Comparison of ENCODE assay signal across 10 cellular contexts in genomic region chr17:40074871-40075215, GRCh38. TPM values are rescaled to one million over a fixed set of nuclear protein-coding genes. Genes with fewer than 3 reads are reported as not detected.
DNase-seq lines count a peak whose midpoint lies in the region; ATAC-seq and TF ChIP-seq lines count a peak whose summit lies in the region.
"Had no signal": no experiment of that assay in that cellular context is flagged by ENCODE, and none has a peak within 500 bp of the region (broad histone marks: within the 10 kb centered on the region; RNA-seq: fewer than 3 reads in every experiment).

No MANE protein-coding gene starts in this region.

- no peak overlapping the region for H3T11ph ChIP-seq in H9 (ENCODE audit: low read length)

- dilution Hi-C loops in IMR-90 (cut with HindIII; ENCODE audit: low sequenced_read_pairs, unreplicated experiment), result no loop called here

- H3K4me1 Mint-ChIP-seq in H9, result peaks cover 38 to 57% of the 10 kb centered on the region in 2 experiments
- peaks cover 69% of the 10 kb centered on the region for H3K4me1 Mint-ChIP-seq in stimulated activated naive CD8-positive, alpha-beta T cell treated with anti-CD3 and anti-CD28 coated beads, Interleukin-15, amount 100 ng/mL, for 72 hours

- no TSS peak for BruUV-seq in IMR-90 (replicated peaks; lab: Mats Ljungman, UMichigan)

- no peak for DNase-seq in IMR-90
- no peak for DNase-seq in lower lobe of right lung
- DNase-seq in substantia nigra (lab: John Stamatoyannopoulos, UW), result no peak
- DNase-seq in KBM-7, result no peak
- DNase-seq in H9, result no peak
- no peak for DNase-seq in stimulated activated naive CD8-positive, alpha-beta T cell treated with anti-CD3 and anti-CD28 coated beads, Interleukin-15, amount 100 ng/mL, for 72 hours

- no peak overlapping the region for H3K27ac Mint-ChIP-seq in H9
- no peak overlapping the region for H3K27ac Mint-ChIP-seq in stimulated activated naive CD8-positive, alpha-beta T cell treated with anti-CD3 and anti-CD28 coated beads, Interleukin-15, amount 100 ng/mL, for 72 hours
- H3K27ac Mint-ChIP-seq: activated CD4-positive, alpha-beta memory T cell treated with anti-CD3 and anti-CD28 coated beads, Interleukin-2, amount 10 ng/mL, durations not matched to agents 7 days and 5 days had no signal

- POLR2A ChIA-PET in IMR-90 (lab: Charles Lee; ENCODE audit: unreplicated experiment), result no interaction called here

- H2BK20ac ChIP-seq in IMR-90 (ENCODE audit: low read depth, low read length), result no peak overlapping the region
- H2BK20ac ChIP-seq in H9 (ENCODE audit: low read depth, low read length, poor library complexity, severe bottlenecking), result no peak overlapping the region

- no peak overlapping the region for H4K8ac ChIP-seq in IMR-90 (ENCODE audit: low read depth in 2 of 2, low read length in 2 of 2)
- no peak overlapping the region for H4K8ac ChIP-seq in H9 (replicated peaks; ENCODE audit: insufficient read length, low read depth, low read length)

- H4K20me1 ChIP-seq in IMR-90 (ENCODE audit: insufficient read depth, low read length), result peaks cover 23% of the 10 kb centered on the region
- no peaks in the 10 kb centered on the region for H4K20me1 ChIP-seq in H9 (ENCODE audit: control insufficient read depth, insufficient read depth, insufficient read length)

- no peaks in the 10 kb centered on the region for H3K79me2 ChIP-seq in H9 (ENCODE audit: insufficient read depth, low read length)

- H3K4me3 ChIP-seq in IMR-90 (ENCODE audit: insufficient read depth, low read depth, low read length) (no peak overlapping the region), lower lobe of right lung (no peak overlapping the region)
- H3K4me3 ChIP-seq: SJCRH30 had no signal

- TF ChIP-seq POLR2A in IMR-90 (IDR thresholded peaks at IDR 0.05; ENCODE audit: low read depth, low read length), result no peak

- peak overlapping the region; percentile 17 for H2AK9ac ChIP-seq in IMR-90 (replicated peaks; ENCODE audit: low read depth, low read length, poor library complexity)

- TF ChIP-seq CTCF in IMR-90 (conservative IDR thresholded peaks at IDR 0.05; ENCODE audit: low read depth, low read length) (no peak), lower lobe of right lung (IDR thresholded peaks at IDR 0.05) (no peak), H9 (conservative IDR thresholded peaks at IDR 0.05) (no peak)

- CTCF ChIA-PET in IMR-90 (lab: Yijun Ruan, JAX), result interaction anchor here (0.6 to 3.0 kb wide), 11 partner anchors 9 to 74 kb away, joined by 3 to 24 read pairs (median 3); partner anchors contain the start of genes MED24 and NR1D1

- H3K56ac ChIP-seq in IMR-90 (ENCODE audit: extremely low read depth, insufficient read depth, low read length) (no peak overlapping the region), H9 (ENCODE audit: insufficient read length, low read depth, low read length) (no peak overlapping the region)

- no peak overlapping the region for H2BK12ac ChIP-seq in H9 (ENCODE audit: insufficient read length, low read depth, low read length)

- 82% methylated on average over 5 of the region's 6 CpGs; no CpG with 5 or more reads in 1 of the 2 experiments for WGBS in IMR-90 (ENCODE audit: extremely low coverage in 2 of 2, insufficient read length in 1 of 2), 2 experiments
- no CpG with 5 or more reads among the region's 6 CpGs for WGBS in H9 (ENCODE audit: extremely low coverage, insufficient read length, low lambda C conversion rate)

- H3K23ac ChIP-seq in IMR-90 (ENCODE audit: low read depth, low read length) (no peak overlapping the region), H9 (ENCODE audit: insufficient read length, low read depth, low read length) (no peak overlapping the region)

- H3K27me3 Mint-ChIP-seq in H9 (ENCODE audit: low read depth), result no peaks in the 10 kb centered on the region; the same call in 1 of the 2 replicates
- no peaks in the 10 kb centered on the region for H3K27me3 Mint-ChIP-seq in stimulated activated naive CD8-positive, alpha-beta T cell treated with anti-CD3 and anti-CD28 coated beads, Interleukin-15, amount 100 ng/mL, for 72 hours
- H3K27me3 Mint-ChIP-seq: activated CD4-positive, alpha-beta memory T cell treated with anti-CD3 and anti-CD28 coated beads, Interleukin-2, amount 10 ng/mL, durations not matched to agents 7 days and 5 days had no signal

- H3K18ac ChIP-seq in IMR-90 (ENCODE audit: low read depth, low read length) (no peak overlapping the region), H9 (ENCODE audit: insufficient read length, low read depth, low read length) (no peak overlapping the region)

- no peak overlapping the region for H2BK15ac ChIP-seq in IMR-90 (ENCODE audit: low read depth, low read length)
- no peak overlapping the region for H2BK15ac ChIP-seq in H9 (ENCODE audit: low read depth, low read length)

- H2AFZ ChIP-seq in IMR-90 (replicated peaks; ENCODE audit: low read length, poor library complexity), result no peak overlapping the region
- H2AFZ ChIP-seq in H9 (ENCODE audit: low read length), result no peak overlapping the region

- H3K79me1 ChIP-seq in IMR-90 (ENCODE audit: low read depth in 1 of 2, low read length in 2 of 2), result peaks cover 15 to 71% of the 10 kb centered on the region in 2 experiments
- no peaks in the 10 kb centered on the region for H3K79me1 ChIP-seq in H9 (ENCODE audit: insufficient read depth, low read depth, low read length, poor library complexity, severe bottlenecking)

- H3K4ac ChIP-seq in IMR-90 (ENCODE audit: low read depth, low read length) (peak overlapping the region; percentile 9; the same call in 1 of the 2 replicates), H9 (ENCODE audit: low read depth, low read length) (no peak overlapping the region)

- H3K36me3 ChIP-seq in IMR-90 (ENCODE audit: control insufficient read depth, insufficient read depth, low read length) (peaks cover 21% of the 10 kb centered on the region), lower lobe of right lung (peaks cover 34% of the 10 kb centered on the region)
- H3K36me3 ChIP-seq: SJCRH30 had no signal

- H3K9ac ChIP-seq in IMR-90 (ENCODE audit: low read depth, low read length), result no peak overlapping the region
- H3K9ac ChIP-seq in H9 (ENCODE audit: extremely low read depth, insufficient read length, low read length), result no peak overlapping the region

- no peak overlapping the region for H3K4me2 ChIP-seq in IMR-90 (ENCODE audit: low read depth, low read length)
- H3K4me2 ChIP-seq in H9 (ENCODE audit: insufficient read depth, insufficient read length, low read length), result no peak overlapping the region

- TF ChIP-seq RAD21 in IMR-90 (IDR thresholded peaks at IDR 0.05; ENCODE audit: low read length), result no peak

- in situ Hi-C loops in IMR-90 (cut with MboI; ENCODE audit: low sequenced_read_pairs), result no loop called here
- in situ Hi-C loops in KBM-7 (cut with MboI; ENCODE audit: low pct_unique_long_range_greater_than_20kb, low sequenced_read_pairs), result no loop called here

- H4K5ac ChIP-seq in IMR-90 (ENCODE audit: low read depth, low read length) (no peak overlapping the region), H9 (ENCODE audit: insufficient read length, low read depth, low read length) (no peak overlapping the region)

- no peak overlapping the region for H3K14ac ChIP-seq in IMR-90 (replicated peaks; ENCODE audit: low read depth, low read length)
- no peak overlapping the region for H3K14ac ChIP-seq in H9 (ENCODE audit: insufficient read depth, low read length)

- H3K23me2 ChIP-seq in H9 (ENCODE audit: insufficient read length, low read depth, low read length, poor library complexity, severe bottlenecking), result no peaks in the 10 kb centered on the region

- intact Hi-C loops in IMR-90 (cut with micrococcal nuclease), result loop anchor here (1.0 kb wide), 1 partner anchor 62 kb away; no protein-coding TSS in a partner anchor
- intact Hi-C loops in lower lobe of right lung (cut with DNase I), result no loop called here

- peaks cover 15% of the 10 kb centered on the region for H3K9me1 ChIP-seq in IMR-90 (ENCODE audit: insufficient read depth, low read length)

- H3K4me3 Mint-ChIP-seq in H9, result no peak overlapping the region
- H3K4me3 Mint-ChIP-seq in stimulated activated naive CD8-positive, alpha-beta T cell treated with anti-CD3 and anti-CD28 coated beads, Interleukin-15, amount 100 ng/mL, for 72 hours, result no peak overlapping the region
- H3K4me3 Mint-ChIP-seq: activated CD4-positive, alpha-beta memory T cell treated with anti-CD3 and anti-CD28 coated beads, Interleukin-2, amount 10 ng/mL, durations not matched to agents 7 days and 5 days had no signal

- H3K27me3 ChIP-seq in IMR-90 (ENCODE audit: control insufficient read depth, insufficient read depth, low read length) (no peaks in the 10 kb centered on the region), lower lobe of right lung (ENCODE audit: low read depth) (no peaks in the 10 kb centered on the region), H9 (ENCODE audit: insufficient read depth, low read length) (no peaks in the 10 kb centered on the region)
- H3K27me3 ChIP-seq: SJCRH30 had no signal

- H4K91ac ChIP-seq in IMR-90 (ENCODE audit: insufficient read depth, low read depth, low read length) (0 out of 2 replicates have a peak overlapping the region, but pooled peaks have one; percentile 37), H9 (ENCODE audit: insufficient read length, low read depth, low read length) (no peak overlapping the region)

- H2BK5ac ChIP-seq in IMR-90 (ENCODE audit: low read depth, low read length, poor library complexity, severe bottlenecking) (no peak overlapping the region), H9 (ENCODE audit: insufficient read length, low read length) (no peak overlapping the region)

- H3K4me1 ChIP-seq in IMR-90 (ENCODE audit: control insufficient read depth, insufficient read depth, low read length) (peaks cover 36% of the 10 kb centered on the region), lower lobe of right lung (peaks cover 70% of the 10 kb centered on the region), H9 (ENCODE audit: insufficient read depth, low read length) (peaks cover 12% of the 10 kb centered on the region; the same call in 1 of the 2 replicates)

- no peak overlapping the region for H2BK120ac ChIP-seq in IMR-90 (ENCODE audit: low read depth, low read length)
- no peak overlapping the region for H2BK120ac ChIP-seq in H9 (ENCODE audit: low read depth, low read length, poor library complexity, severe bottlenecking)

- H3K9me3 ChIP-seq in IMR-90 (ENCODE audit: control insufficient read depth, insufficient read depth, low read length), result no peaks in the 10 kb centered on the region
- no peaks in the 10 kb centered on the region for H3K9me3 ChIP-seq in lower lobe of right lung
- H3K9me3 ChIP-seq in H9 (ENCODE audit: control insufficient read depth, low read depth, low read length), result no peaks in the 10 kb centered on the region
- H3K9me3 ChIP-seq: SJCRH30 had no signal

- peaks cover 0 to 7% (median 4%) of the 10 kb centered on the region in 3 experiments; a peak in 3 of 7 replicates for H3K36me3 Mint-ChIP-seq in H9 (ENCODE audit: insufficient read depth in 1 of 3, low read depth in 3 of 3)

- no peak for ATAC-seq in IMR-90 (ENCODE audit: low read depth)
- no peak for ATAC-seq in lower lobe of right lung
- ATAC-seq in HG03460 (IDR thresholded peaks at IDR 0.05; ENCODE audit: unreplicated experiment), result no peak
- no peak for ATAC-seq in stimulated activated naive CD8-positive, alpha-beta T cell treated with anti-CD3 and anti-CD28 coated beads, Interleukin-15, amount 100 ng/mL, for 72 hours

- no peaks in the 10 kb centered on the region for H3K9me3 Mint-ChIP-seq in H9
- no peaks in the 10 kb centered on the region for H3K9me3 Mint-ChIP-seq in stimulated activated naive CD8-positive, alpha-beta T cell treated with anti-CD3 and anti-CD28 coated beads, Interleukin-15, amount 100 ng/mL, for 72 hours
- H3K9me3 Mint-ChIP-seq: activated CD4-positive, alpha-beta memory T cell treated with anti-CD3 and anti-CD28 coated beads, Interleukin-2, amount 10 ng/mL, durations not matched to agents 7 days and 5 days had no signal

- H3K27ac ChIP-seq in IMR-90 (ENCODE audit: insufficient read depth, low read length) (no peak overlapping the region), cingulate gyrus (ENCODE audit: low read depth, low read length) (peak overlapping the region; percentile 100), lower lobe of right lung (peak overlapping the region; percentile 84), substantia nigra (ENCODE audit: low read depth, low read length, poor library complexity, severe bottlenecking) (peak overlapping the region; percentile 100), H9 (ENCODE audit: insufficient read length, low read depth, low read length) (no peak overlapping the region)
- H3K27ac ChIP-seq: SJCRH30 had no signal

- peak overlapping the region; percentile 93; the same call in 1 of the 2 replicates for H2AK5ac ChIP-seq in IMR-90 (ENCODE audit: low read depth, low read length)
- H2AK5ac ChIP-seq in H9 (ENCODE audit: insufficient read length, low read length), result no peak overlapping the region

RNA-seq across cellular contexts. Expression of gene THRA, which starts 12.1 kb away (rescaled TPM):
- 20.8 and 22.0 TPM in 2 replicates for total RNA-seq in IMR-90 (2012; rRNA removed)
- polyA plus RNA-seq in IMR-90 (2012; rRNA removed), result 21.9 and 23.4 TPM in 2 replicates
- 22.4 and 25.8 TPM in 2 replicates for polyA plus RNA-seq in IMR-90 (2012; cell fraction: cytosol; rRNA removed)
- 17.8 and 22.5 TPM in 2 replicates for polyA plus RNA-seq in IMR-90 (2012; cell fraction: nucleus; rRNA removed; ENCODE audit: low replicate concordance)
- 50.1 TPM for total RNA-seq in lower lobe of right lung
- 9.8 and 10.1 TPM in 2 replicates for total RNA-seq in H9 (2021)

RNA-seq across cellular contexts. Expression of gene MED24, which starts 20.6 kb away (rescaled TPM):
- 18.6 and 25.8 TPM in 2 replicates for total RNA-seq in IMR-90 (2012; rRNA removed)
- 73.6 and 79.0 TPM in 2 replicates for polyA plus RNA-seq in IMR-90 (2012; rRNA removed)
- 29.9 and 49.0 TPM in 2 replicates for polyA plus RNA-seq in IMR-90 (2012; cell fraction: cytosol; rRNA removed)
- 167 and 365 TPM in 2 replicates for polyA plus RNA-seq in IMR-90 (2012; cell fraction: nucleus; rRNA removed; ENCODE audit: low replicate concordance)
- 59.6 TPM for total RNA-seq in lower lobe of right lung
- 104 and 105 TPM in 2 replicates for total RNA-seq in H9 (2021)

RNA-seq across cellular contexts. Expression of gene NR1D1, which starts 25.5 kb away (rescaled TPM):
- total RNA-seq in IMR-90 (2012; rRNA removed), result 0.28 and 0.36 TPM in 2 replicates
- polyA plus RNA-seq in IMR-90 (2012; rRNA removed), result 4.4 and 7.2 TPM in 2 replicates
- 4.1 and 8.6 TPM in 2 replicates for polyA plus RNA-seq in IMR-90 (2012; cell fraction: cytosol; rRNA removed)
- 11.1 and 25.2 TPM in 2 replicates for polyA plus RNA-seq in IMR-90 (2012; cell fraction: nucleus; rRNA removed; ENCODE audit: low replicate concordance)
- 20.1 TPM for total RNA-seq in lower lobe of right lung
- 8.6 and 8.7 TPM in 2 replicates for total RNA-seq in H9 (2021)

RNA-seq across cellular contexts. Expression of gene MSL1, which starts 46.9 kb away (rescaled TPM):
- total RNA-seq in IMR-90 (2012; rRNA removed) (28.3 and 29.7 TPM in 2 replicates), lower lobe of right lung (97.7 TPM), H9 (2021) (101 and 105 TPM in 2 replicates)
- 38.4 and 48.4 TPM in 2 replicates for polyA plus RNA-seq in IMR-90 (2012; rRNA removed)
- polyA plus RNA-seq in IMR-90 (2012; cell fraction: cytosol; rRNA removed), result 12.2 and 14.7 TPM in 2 replicates
- polyA plus RNA-seq in IMR-90 (2012; cell fraction: nucleus; rRNA removed; ENCODE audit: low replicate concordance), result 45.5 and 129 TPM in 2 replicates

RNA-seq across cellular contexts. Expression of gene CSF3, which starts 59.6 kb away (rescaled TPM):
- total RNA-seq in IMR-90 (2012; rRNA removed), result not detected in 2 replicates
- polyA plus RNA-seq in IMR-90 (2012; rRNA removed), result not detected in 2 replicates
- 0.03 and 0.05 TPM in 2 replicates for polyA plus RNA-seq in IMR-90 (2012; cell fraction: cytosol; rRNA removed)
- polyA plus RNA-seq in IMR-90 (2012; cell fraction: nucleus; rRNA removed; ENCODE audit: low replicate concordance), result 0.04 TPM in 1 of 2 replicates, not detected in the other
- 1.9 TPM for total RNA-seq in lower lobe of right lung
- not detected in 2 replicates for total RNA-seq in H9 (2021)
- total RNA-seq: activated CD4-positive, alpha-beta memory T cell treated with anti-CD3 and anti-CD28 coated beads, Interleukin-2, amount 10 ng/mL, durations not matched to agents 7 days and 5 days had no signal

Comparison
In these comparisons a context has a peak if more than half of its experiments do, and no peak if none do; other contexts are left out.
1. H3K27ac ChIP-seq: peak in cingulate gyrus (single experiment), lower lobe of right lung (single experiment) and substantia nigra (single experiment); none in IMR-90 (single experiment) and H9 (single experiment).